ENCODE assay signal across 9 cellular contexts in the genomic region with DNA sequence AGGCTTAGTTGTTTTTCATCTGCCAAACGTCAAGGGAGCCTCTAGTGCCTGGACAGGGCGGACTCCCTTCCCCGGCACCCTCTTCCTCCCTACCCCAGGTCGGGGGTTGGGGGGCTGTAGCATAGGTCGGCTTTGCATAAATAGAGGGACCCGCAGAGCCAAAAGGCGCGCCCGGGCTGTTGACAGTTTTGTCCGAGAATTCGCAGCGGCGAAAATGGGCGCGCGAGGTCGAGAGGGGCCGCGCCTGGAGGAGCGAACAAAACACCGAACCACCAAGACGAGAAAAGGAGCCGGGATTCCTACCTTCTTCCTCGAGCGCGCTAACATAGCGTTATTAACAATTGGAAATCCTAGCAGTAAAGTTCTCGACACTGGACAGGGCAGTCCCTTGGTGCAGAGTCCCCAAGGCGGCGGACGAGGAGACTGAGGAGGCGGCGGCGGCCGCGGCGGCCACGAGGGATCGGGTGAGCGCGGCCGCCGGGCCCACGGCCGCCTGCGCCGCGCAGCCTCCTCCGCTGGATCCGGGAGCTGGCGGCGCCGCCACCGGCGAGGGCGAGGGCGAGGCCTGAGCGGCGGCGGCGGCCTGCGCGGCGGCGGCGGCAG. TPM values are rescaled to one million over a fixed set of nuclear protein-coding genes. Genes with fewer than 3 reads are reported as not detected.
DNase-seq lines count a peak whose midpoint lies in the region; FAIRE-seq and TF ChIP-seq lines count a peak whose summit lies in the region.
"Had no signal": no experiment of that assay in that cellular context is flagged by ENCODE, and none has a peak within 500 bp of the region (broad histone marks: within the 10 kb centered on the region; RNA-seq: fewer than 3 reads in every experiment).

No MANE protein-coding gene starts in this region.

- WGBS in smooth muscle cell (ENCODE audit: low lambda C conversion rate) = under 1% methylated on average over 47 of the region's 66 CpGs

- peaks cover 45% of the 10 kb centered on the region for H3K4me1 ChIP-seq in smooth muscle cell (ENCODE audit: low read depth)

- CTCF ChIA-PET in RWPE1 (lab: Yijun Ruan, JAX) = interaction anchor here (1.1 to 2.8 kb wide), 3 partner anchors 9 to 231 kb away, joined by 5 to 34 read pairs (median 7); partner anchors contain the start of gene BTF3

- H3K9me3 ChIP-seq in smooth muscle cell (replicated peaks; ENCODE audit: low read depth) = no peaks in the 10 kb centered on the region
- H3K9me3 ChIP-seq: mucosa of descending colon had no signal

- peak overlapping the region; percentile 95 for H3K27ac ChIP-seq in RWPE1
- peak overlapping the region; percentile 63 for H3K27ac ChIP-seq in epithelial cell of prostate
- no peak overlapping the region for H3K27ac ChIP-seq in smooth muscle cell (ENCODE audit: low read depth)

- no peak overlapping the region for H2AFZ ChIP-seq in smooth muscle cell (ENCODE audit: low read depth)

- peak; percentile 46 for DNase-seq in NCI-H82 (lab: John Stamatoyannopoulos, UW)
- DNase-seq in NCI-H82 treated with DMSO at 0.1 percent for 48 hours (lab: John Stamatoyannopoulos, UW; ENCODE audit: unreplicated experiment) = no peak
- DNase-seq in RWPE1 (ENCODE audit: low spot score) = no peak
- DNase-seq in epithelial cell of prostate (ENCODE audit: low read depth, low spot score) = no peak
- DNase-seq in smooth muscle cell (lab: John Stamatoyannopoulos, UW; ENCODE audit: unreplicated experiment) = no peak
- no peak for DNase-seq in frontal cortex (ENCODE audit: low spot score in 2 of 2)
- DNase-seq in inferior parietal cortex (ENCODE audit: extremely low spot score) = no peak
- DNase-seq in amygdala (lab: John Stamatoyannopoulos, UW) = no peak

- H3K27me3 ChIP-seq in smooth muscle cell (ENCODE audit: low read depth) = peaks cover 77% of the 10 kb centered on the region

- TF ChIP-seq CTCF in RWPE1 (conservative IDR thresholded peaks at IDR 0.05; ENCODE audit: low read depth) (no peak), smooth muscle cell (IDR thresholded peaks at IDR 0.05; ENCODE audit: borderline replicate concordance, insufficient read depth, poor library complexity, severe bottlenecking) (no peak)

- no peaks in the 10 kb centered on the region for H3F3A ChIP-seq in smooth muscle cell (ENCODE audit: low read depth)

- H3K4me2 ChIP-seq in smooth muscle cell = peak overlapping the region; percentile 85

- POLR2A ChIA-PET in RWPE1 (lab: Yijun Ruan, JAX; ENCODE audit: low non-redundant PET) = interaction anchor here (2.2 kb wide), 1 partner anchor 230 kb away, joined by 13 read pairs; no protein-coding TSS in a partner anchor

- H3K79me2 ChIP-seq in smooth muscle cell (ENCODE audit: low read depth) = peaks cover 20% of the 10 kb centered on the region

- peak overlapping the region; percentile 8 for H3K9ac ChIP-seq in smooth muscle cell (ENCODE audit: low read depth)

- H4K20me1 ChIP-seq in smooth muscle cell (ENCODE audit: low read depth) = peaks cover 39% of the 10 kb centered on the region

- H3K4me3 ChIP-seq in smooth muscle cell = peak overlapping the region; percentile 49
- H3K4me3 ChIP-seq: mucosa of descending colon had no signal

- no peak for FAIRE-seq in frontal cortex (lab: Jason Lieb, UNC)

- H3K36me3 ChIP-seq in smooth muscle cell (ENCODE audit: low read depth) = no peaks in the 10 kb centered on the region

RNA-seq across cellular contexts. Expression of gene FOXD1, which starts 1.8 kb away (rescaled TPM):
- 9.0 and 10.0 TPM in 2 replicates for total RNA-seq in smooth muscle cell
- 13.8 and 14.3 TPM in 2 replicates for polyA plus RNA-seq in smooth muscle cell
- 0.82 TPM for total RNA-seq in frontal cortex

RNA-seq across cellular contexts. Expression of gene BTF3, which starts 51.5 kb away (rescaled TPM):
- total RNA-seq in smooth muscle cell (433 and 546 TPM in 2 replicates), frontal cortex (230 TPM)
- 409 and 460 TPM in 2 replicates for polyA plus RNA-seq in smooth muscle cell
